Comparison of ENCODE assay signal across 22 cellular contexts in the genomic region with DNA sequence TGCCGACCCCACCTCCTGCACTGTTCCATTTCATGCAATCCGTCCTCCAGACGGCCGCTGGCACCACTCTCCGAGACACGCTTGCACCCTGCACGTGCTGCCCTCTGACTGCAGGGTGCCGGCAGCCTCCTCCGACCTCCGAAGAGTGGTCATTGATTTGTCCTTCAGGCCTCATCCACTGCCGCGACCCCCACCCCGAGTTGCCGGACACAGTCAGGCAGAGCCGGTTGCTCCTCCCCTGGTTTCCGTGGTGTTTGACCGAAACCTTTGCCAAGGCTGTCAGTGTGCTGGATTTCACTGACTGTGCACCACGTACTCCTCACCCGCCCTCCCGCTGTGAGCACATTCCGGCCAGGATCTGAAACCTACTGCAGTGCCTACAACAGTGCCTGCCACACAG.
DNase-seq lines count a peak whose midpoint lies in the region; ATAC-seq, FAIRE-seq and TF ChIP-seq lines count a peak whose summit lies in the region.
"Had no signal": no experiment of that assay in that cellular context is flagged by ENCODE, and none has a peak within 500 bp of the region (broad histone marks: within the 10 kb centered on the region; RNA-seq: fewer than 3 reads in every experiment).

No MANE protein-coding gene starts in this region.

- H2BK5ac ChIP-seq in mesendoderm (ENCODE audit: low read length), result no peak overlapping the region

- FAIRE-seq in GM12892 (lab: Jason Lieb, UNC), result no peak

- WGBS in heart right ventricle, 2 donors, result 40 to 41% methylated on average over 21 of the region's 21 CpGs
- no CpG with 5 or more reads among the region's 21 CpGs for WGBS in mesendoderm (ENCODE audit: extremely low coverage, insufficient coverage, low lambda C conversion rate)

- no peak overlapping the region for H3K9ac ChIP-seq in mesendoderm (ENCODE audit: low read length)

- H3K4me1 ChIP-seq in heart right ventricle (peaks cover 0 to 5% (median 0%) of the 10 kb centered on the region in 9 donors), mesendoderm (ENCODE audit: control insufficient read depth, low read depth, low read length) (peaks cover 5% of the 10 kb centered on the region)
- H3K4me1 ChIP-seq: adrenal gland, heart left ventricle, testis had no signal

- H3K4me2 ChIP-seq in mesendoderm (ENCODE audit: low read length), result no peak overlapping the region
- H3K4me2 ChIP-seq: PC-9 had no signal

- no peaks in the 10 kb centered on the region for H3K9me3 ChIP-seq in heart right ventricle
- H3K9me3 ChIP-seq: adrenal gland, heart left ventricle, testis had no signal

- H3K4ac ChIP-seq in mesendoderm (ENCODE audit: low read depth, low read length), result no peak overlapping the region

- no peaks in the 10 kb centered on the region for H3K79me1 ChIP-seq in mesendoderm (ENCODE audit: low read length)

- TF ChIP-seq POLR2A in GM12892 (IDR thresholded peaks at IDR 0.05; ENCODE audit: low read depth, low read length), result no peak

- H4K5ac ChIP-seq in mesendoderm (ENCODE audit: low read length), result no peak overlapping the region

- DNase-seq in RPMI8226 (peak; percentile 39), heart right ventricle (no peak), mesendoderm (peak; percentile 31), retinal pigment epithelial cell (ENCODE audit: low read depth) (no peak), NCI-H2081 treated with DMSO at 0.1 percent for 48 hours (lab: John Stamatoyannopoulos, UW) (no peak), GM12892 (ENCODE audit: insufficient read length) (no peak)
- DNase-seq: activated CD8-positive, alpha-beta memory T cell treated with anti-CD3 and anti-CD28 coated beads, Interleukin-2, amount 10 ng/mL, durations not matched to agents 7 days and 5 days; effector memory CD4-positive, alpha-beta T cell; EL; heart left ventricle; kidney glomerular epithelial cell; NCI-H1417; NCI-H82; PC-9; stimulated activated CD4-positive, alpha-beta T cell treated with anti-CD3 and anti-CD28 coated beads, Interleukin-12 subunit alpha, Interleukin-12 subunit beta, amount 100 ng/mL, for 4 hours; T1000; testis had no signal

- no peaks in the 10 kb centered on the region for H3K79me2 ChIP-seq in mesendoderm (ENCODE audit: control insufficient read depth, insufficient read depth, low read length)

- H3K56ac ChIP-seq in mesendoderm (ENCODE audit: low read length), result no peak overlapping the region

- intact Hi-C loops in heart right ventricle (cut with DNase I), result no loop called here

- peak overlapping the region in 3 of 10 donors; percentile 5 to 22 (median 14) for H3K4me3 ChIP-seq in heart right ventricle
- no peak overlapping the region for H3K4me3 ChIP-seq in mesendoderm (ENCODE audit: low read length)
- H3K4me3 ChIP-seq in retinal pigment epithelial cell (ENCODE audit: low read length), result peak overlapping the region; percentile 4
- H3K4me3 ChIP-seq: adrenal gland, heart left ventricle, PC-9, SK-N-MC, testis had no signal

- H2BK120ac ChIP-seq in mesendoderm (ENCODE audit: low read depth, low read length), result no peak overlapping the region

- TF ChIP-seq CTCF in heart right ventricle (IDR thresholded peaks at IDR 0.05) (peak in 1 of 9 donors; percentile 7), retinal pigment epithelial cell (conservative IDR thresholded peaks at IDR 0.05; ENCODE audit: low read depth, low read length) (no peak)

- H3K27me3 ChIP-seq in heart right ventricle (peaks cover 0 to 26% (median 5%) of the 10 kb centered on the region in 7 donors), mesendoderm (ENCODE audit: insufficient read depth, low read length, poor library complexity) (no peaks in the 10 kb centered on the region)
- H3K27me3 ChIP-seq: adrenal gland, testis had no signal

- no peak overlapping the region for H4K8ac ChIP-seq in mesendoderm (ENCODE audit: low read depth, low read length)

- no peak overlapping the region for H3K23ac ChIP-seq in mesendoderm (ENCODE audit: low read length)

- ATAC-seq in heart right ventricle (peak in 6 of 8 donors; percentile 26 to 59 (median 42)), GM19397 (IDR thresholded peaks at IDR 0.05; ENCODE audit: unreplicated experiment) (no peak), HG03439 (IDR thresholded peaks at IDR 0.05; ENCODE audit: unreplicated experiment) (no peak)
- ATAC-seq: activated CD4-positive, CD25-positive, alpha-beta regulatory T cell treated with anti-CD3 and anti-CD28 coated beads, Interleukin-2, amount 50 U/mL, for 24 hours; activated CD8-positive, alpha-beta memory T cell treated with anti-CD3 and anti-CD28 coated beads, Interleukin-2, amount 10 ng/mL, durations not matched to agents 7 days and 5 days had no signal

- H3K36me3 ChIP-seq in heart right ventricle (no peaks in the 10 kb centered on the region), mesendoderm (ENCODE audit: control insufficient read depth, insufficient read depth, low read length) (no peaks in the 10 kb centered on the region)
- H3K36me3 ChIP-seq: adrenal gland, heart left ventricle had no signal

- H3K18ac ChIP-seq in mesendoderm (ENCODE audit: low read length), result no peak overlapping the region

- no peak overlapping the region for H2BK15ac ChIP-seq in mesendoderm (replicated peaks; ENCODE audit: low read depth)

- H3K27ac ChIP-seq in heart right ventricle, result no peak overlapping the region
- no peak overlapping the region for H3K27ac ChIP-seq in mesendoderm (ENCODE audit: low read depth, low read length)
- H3K27ac ChIP-seq: adrenal gland, heart left ventricle, PC-9, SK-N-MC, testis had no signal

- no peak overlapping the region for H2AK5ac ChIP-seq in mesendoderm (ENCODE audit: low read length)

Comparison
In these comparisons a context has a peak if more than half of its experiments do, and no peak if none do; other contexts are left out.
1. DNase-seq: peak in RPMI8226 (single experiment) and mesendoderm (single experiment); none in heart right ventricle (0 of 2), retinal pigment epithelial cell (single experiment), NCI-H2081 treated with DMSO at 0.1 percent for 48 hours (single experiment) and GM12892 (single experiment).
2. ATAC-seq: peak in heart right ventricle (6 of 8); none in GM19397 (single experiment) and HG03439 (single experiment).